ENCODE assay signal across 2 cellular contexts in the genomic region with DNA sequence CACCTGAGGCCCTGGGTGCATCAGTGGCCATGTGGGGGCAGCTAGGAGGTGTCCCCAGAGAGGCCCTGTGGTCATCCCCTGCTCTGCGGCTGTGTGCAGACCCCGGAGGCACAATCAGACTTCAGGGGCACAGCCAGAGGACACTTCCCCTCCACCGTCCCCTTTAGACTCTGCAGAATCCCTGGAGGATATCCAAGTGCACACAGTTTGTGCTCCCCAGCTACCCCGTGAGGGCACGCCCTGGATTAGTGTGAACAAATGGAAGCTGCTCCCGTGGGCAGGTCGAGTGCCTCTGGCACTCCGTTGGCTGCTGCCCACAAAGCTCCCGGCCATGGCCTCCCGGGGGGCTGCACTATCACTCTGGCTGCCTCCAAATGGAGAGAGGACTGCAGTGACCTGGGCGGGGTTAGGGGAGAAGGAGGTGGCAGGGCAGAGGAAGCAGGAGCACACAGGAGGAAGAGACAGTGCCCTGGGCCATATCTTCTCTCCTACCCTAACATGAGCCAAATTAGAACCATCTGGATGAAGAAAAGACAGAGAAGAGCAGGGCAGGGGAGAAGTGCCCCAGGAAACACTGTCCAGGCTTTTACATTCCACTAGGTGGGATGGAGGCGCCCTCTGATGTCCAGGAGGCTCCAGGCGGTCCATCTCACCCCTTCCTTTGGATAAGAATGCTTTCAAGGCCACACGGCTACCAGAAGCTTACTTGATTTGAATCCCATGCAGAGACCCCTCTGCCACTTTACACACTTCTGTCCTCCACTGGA.
TF ChIP-seq lines count a peak whose summit lies in the region.

No MANE protein-coding gene starts in this region.

TF ChIP-seq in Ishikawa, 13 proteins besides CTCF, POLR2A, EP300 and RAD21 (continued from another document):
- TF ChIP-seq, protein P1, sequence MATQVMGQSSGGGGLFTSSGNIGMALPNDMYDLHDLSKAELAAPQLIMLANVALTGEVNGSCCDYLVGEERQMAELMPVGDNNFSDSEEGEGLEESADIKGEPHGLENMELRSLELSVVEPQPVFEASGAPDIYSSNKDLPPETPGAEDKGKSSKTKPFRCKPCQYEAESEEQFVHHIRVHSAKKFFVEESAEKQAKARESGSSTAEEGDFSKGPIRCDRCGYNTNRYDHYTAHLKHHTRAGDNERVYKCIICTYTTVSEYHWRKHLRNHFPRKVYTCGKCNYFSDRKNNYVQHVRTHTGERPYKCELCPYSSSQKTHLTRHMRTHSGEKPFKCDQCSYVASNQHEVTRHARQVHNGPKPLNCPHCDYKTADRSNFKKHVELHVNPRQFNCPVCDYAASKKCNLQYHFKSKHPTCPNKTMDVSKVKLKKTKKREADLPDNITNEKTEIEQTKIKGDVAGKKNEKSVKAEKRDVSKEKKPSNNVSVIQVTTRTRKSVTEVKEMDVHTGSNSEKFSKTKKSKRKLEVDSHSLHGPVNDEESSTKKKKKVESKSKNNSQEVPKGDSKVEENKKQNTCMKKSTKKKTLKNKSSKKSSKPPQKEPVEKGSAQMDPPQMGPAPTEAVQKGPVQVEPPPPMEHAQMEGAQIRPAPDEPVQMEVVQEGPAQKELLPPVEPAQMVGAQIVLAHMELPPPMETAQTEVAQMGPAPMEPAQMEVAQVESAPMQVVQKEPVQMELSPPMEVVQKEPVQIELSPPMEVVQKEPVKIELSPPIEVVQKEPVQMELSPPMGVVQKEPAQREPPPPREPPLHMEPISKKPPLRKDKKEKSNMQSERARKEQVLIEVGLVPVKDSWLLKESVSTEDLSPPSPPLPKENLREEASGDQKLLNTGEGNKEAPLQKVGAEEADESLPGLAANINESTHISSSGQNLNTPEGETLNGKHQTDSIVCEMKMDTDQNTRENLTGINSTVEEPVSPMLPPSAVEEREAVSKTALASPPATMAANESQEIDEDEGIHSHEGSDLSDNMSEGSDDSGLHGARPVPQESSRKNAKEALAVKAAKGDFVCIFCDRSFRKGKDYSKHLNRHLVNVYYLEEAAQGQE (IDR thresholded peaks at IDR 0.05; ENCODE audit: low read depth), result no peak
- TF ChIP-seq TEAD4 (IDR thresholded peaks at IDR 0.05), result no peak
- TF ChIP-seq CEBPB (IDR thresholded peaks at IDR 0.05), result no peak
- TF ChIP-seq CREB1 (IDR thresholded peaks at IDR 0.05; ENCODE audit: low read depth), result no peak
- TF ChIP-seq EGR1 (IDR thresholded peaks at IDR 0.05), result no peak
- TF ChIP-seq TAF1 (IDR thresholded peaks at IDR 0.05; ENCODE audit: low read depth), result no peak
- TF ChIP-seq FOXM1 (IDR thresholded peaks at IDR 0.05; ENCODE audit: borderline replicate concordance, low read depth), result no peak
- TF ChIP-seq, protein P2, sequence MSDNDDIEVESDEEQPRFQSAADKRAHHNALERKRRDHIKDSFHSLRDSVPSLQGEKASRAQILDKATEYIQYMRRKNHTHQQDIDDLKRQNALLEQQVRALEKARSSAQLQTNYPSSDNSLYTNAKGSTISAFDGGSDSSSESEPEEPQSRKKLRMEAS (IDR thresholded peaks at IDR 0.05), result no peak

TF ChIP-seq in K562, 482 proteins besides CTCF, POLR2A, EP300 and RAD21 (continued from another document):
- TF ChIP-seq, protein P3, sequence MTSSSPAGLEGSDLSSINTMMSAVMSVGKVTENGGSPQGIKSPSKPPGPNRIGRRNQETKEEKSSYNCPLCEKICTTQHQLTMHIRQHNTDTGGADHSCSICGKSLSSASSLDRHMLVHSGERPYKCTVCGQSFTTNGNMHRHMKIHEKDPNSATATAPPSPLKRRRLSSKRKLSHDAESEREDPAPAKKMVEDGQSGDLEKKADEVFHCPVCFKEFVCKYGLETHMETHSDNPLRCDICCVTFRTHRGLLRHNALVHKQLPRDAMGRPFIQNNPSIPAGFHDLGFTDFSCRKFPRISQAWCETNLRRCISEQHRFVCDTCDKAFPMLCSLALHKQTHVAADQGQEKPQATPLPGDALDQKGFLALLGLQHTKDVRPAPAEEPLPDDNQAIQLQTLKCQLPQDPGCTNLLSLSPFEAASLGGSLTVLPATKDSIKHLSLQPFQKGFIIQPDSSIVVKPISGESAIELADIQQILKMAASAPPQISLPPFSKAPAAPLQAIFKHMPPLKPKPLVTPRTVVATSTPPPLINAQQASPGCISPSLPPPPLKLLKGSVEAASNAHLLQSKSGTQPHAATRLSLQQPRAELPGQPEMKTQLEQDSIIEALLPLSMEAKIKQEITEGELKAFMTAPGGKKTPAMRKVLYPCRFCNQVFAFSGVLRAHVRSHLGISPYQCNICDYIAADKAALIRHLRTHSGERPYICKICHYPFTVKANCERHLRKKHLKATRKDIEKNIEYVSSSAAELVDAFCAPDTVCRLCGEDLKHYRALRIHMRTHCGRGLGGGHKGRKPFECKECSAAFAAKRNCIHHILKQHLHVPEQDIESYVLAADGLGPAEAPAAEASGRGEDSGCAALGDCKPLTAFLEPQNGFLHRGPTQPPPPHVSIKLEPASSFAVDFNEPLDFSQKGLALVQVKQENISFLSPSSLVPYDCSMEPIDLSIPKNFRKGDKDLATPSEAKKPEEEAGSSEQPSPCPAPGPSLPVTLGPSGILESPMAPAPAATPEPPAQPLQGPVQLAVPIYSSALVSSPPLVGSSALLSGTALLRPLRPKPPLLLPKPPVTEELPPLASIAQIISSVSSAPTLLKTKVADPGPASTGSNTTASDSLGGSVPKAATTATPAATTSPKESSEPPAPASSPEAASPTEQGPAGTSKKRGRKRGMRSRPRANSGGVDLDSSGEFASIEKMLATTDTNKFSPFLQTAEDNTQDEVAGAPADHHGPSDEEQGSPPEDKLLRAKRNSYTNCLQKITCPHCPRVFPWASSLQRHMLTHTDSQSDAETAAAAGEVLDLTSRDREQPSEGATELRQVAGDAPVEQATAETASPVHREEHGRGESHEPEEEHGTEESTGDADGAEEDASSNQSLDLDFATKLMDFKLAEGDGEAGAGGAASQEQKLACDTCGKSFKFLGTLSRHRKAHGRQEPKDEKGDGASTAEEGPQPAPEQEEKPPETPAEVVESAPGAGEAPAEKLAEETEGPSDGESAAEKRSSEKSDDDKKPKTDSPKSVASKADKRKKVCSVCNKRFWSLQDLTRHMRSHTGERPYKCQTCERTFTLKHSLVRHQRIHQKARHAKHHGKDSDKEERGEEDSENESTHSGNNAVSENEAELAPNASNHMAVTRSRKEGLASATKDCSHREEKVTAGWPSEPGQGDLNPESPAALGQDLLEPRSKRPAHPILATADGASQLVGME (CRISPR knock-in tag; IDR thresholded peaks at IDR 0.05), result no peak
- TF ChIP-seq, protein P4, sequence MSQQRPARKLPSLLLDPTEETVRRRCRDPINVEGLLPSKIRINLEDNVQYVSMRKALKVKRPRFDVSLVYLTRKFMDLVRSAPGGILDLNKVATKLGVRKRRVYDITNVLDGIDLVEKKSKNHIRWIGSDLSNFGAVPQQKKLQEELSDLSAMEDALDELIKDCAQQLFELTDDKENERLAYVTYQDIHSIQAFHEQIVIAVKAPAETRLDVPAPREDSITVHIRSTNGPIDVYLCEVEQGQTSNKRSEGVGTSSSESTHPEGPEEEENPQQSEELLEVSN (IDR thresholded peaks at IDR 0.05; ENCODE audit: borderline replicate concordance in 1 of 2, extremely low read depth in 1 of 2, insufficient read depth in 1 of 2, insufficient read length in 1 of 2, low read depth in 1 of 2, low read length in 1 of 2, poor library complexity in 1 of 2, severe bottlenecking in 1 of 2), result no peak
- TF ChIP-seq, protein P5, sequence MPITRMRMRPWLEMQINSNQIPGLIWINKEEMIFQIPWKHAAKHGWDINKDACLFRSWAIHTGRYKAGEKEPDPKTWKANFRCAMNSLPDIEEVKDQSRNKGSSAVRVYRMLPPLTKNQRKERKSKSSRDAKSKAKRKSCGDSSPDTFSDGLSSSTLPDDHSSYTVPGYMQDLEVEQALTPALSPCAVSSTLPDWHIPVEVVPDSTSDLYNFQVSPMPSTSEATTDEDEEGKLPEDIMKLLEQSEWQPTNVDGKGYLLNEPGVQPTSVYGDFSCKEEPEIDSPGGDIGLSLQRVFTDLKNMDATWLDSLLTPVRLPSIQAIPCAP (CRISPR knock-in tag; IDR thresholded peaks at IDR 0.05; ENCODE audit: borderline replicate concordance), result no peak
- TF ChIP-seq, protein P6, sequence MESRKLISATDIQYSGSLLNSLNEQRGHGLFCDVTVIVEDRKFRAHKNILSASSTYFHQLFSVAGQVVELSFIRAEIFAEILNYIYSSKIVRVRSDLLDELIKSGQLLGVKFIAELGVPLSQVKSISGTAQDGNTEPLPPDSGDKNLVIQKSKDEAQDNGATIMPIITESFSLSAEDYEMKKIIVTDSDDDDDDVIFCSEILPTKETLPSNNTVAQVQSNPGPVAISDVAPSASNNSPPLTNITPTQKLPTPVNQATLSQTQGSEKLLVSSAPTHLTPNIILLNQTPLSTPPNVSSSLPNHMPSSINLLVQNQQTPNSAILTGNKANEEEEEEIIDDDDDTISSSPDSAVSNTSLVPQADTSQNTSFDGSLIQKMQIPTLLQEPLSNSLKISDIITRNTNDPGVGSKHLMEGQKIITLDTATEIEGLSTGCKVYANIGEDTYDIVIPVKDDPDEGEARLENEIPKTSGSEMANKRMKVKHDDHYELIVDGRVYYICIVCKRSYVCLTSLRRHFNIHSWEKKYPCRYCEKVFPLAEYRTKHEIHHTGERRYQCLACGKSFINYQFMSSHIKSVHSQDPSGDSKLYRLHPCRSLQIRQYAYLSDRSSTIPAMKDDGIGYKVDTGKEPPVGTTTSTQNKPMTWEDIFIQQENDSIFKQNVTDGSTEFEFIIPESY (CRISPR knock-in tag; IDR thresholded peaks at IDR 0.05), result peak; percentile 90
- 0 out of 4 replicates have a peak, but pooled peaks of 1 of the 2 experiments have one; percentile 21 for TF ChIP-seq MAZ (CRISPR knock-in tag; conservative IDR thresholded peaks at IDR 0.05 in 1 of 2, IDR thresholded peaks at IDR 0.05 in 1 of 2)
